In genomic region chr2:223066721-223067120, GRCh38 we compare ENCODE assay signal across 11 cellular contexts. TPM values are rescaled to one million over a fixed set of nuclear protein-coding genes. Genes with fewer than 3 reads are reported as not detected.
"Had no signal": no experiment of that assay in that cellular context is flagged by ENCODE, and none has a peak within 500 bp of the region (broad histone marks: within the 10 kb centered on the region; RNA-seq: fewer than 3 reads in every experiment).

No MANE protein-coding gene starts in this region.

- H3K4me3 Mint-ChIP-seq: GM23338, H9, HFFc6 had no signal

- H3K4me3 ChIP-seq: GM23248, GM23338, HAP-1 had no signal

- H3K4me2 ChIP-seq: GM23338 had no signal

- H3K9me3 Mint-ChIP-seq: GM23338, H9, HFFc6 had no signal

- H3K36me3 ChIP-seq: HAP-1 had no signal

- ATAC-seq: GM23338, HCT116 had no signal

- H3K27ac ChIP-seq: GM23248 had no signal

- DNase-seq: GM23248, GOT3, H7, H9, HCEC 1CT, HFFc6 had no signal

- H3K27ac Mint-ChIP-seq: GM23338, H9, HFFc6 had no signal

- FAIRE-seq: H1, H54 had no signal

- H3K9ac ChIP-seq: GM23248 had no signal

- H3K4me1 ChIP-seq: HAP-1 had no signal

- H2AFZ ChIP-seq: GM23248 had no signal

- H3K9me3 ChIP-seq: HAP-1 had no signal

RNA-seq across cellular contexts. Expression of gene KCNE4, which starts 14.7 kb away (rescaled TPM):
- total RNA-seq: GM23338, H7 had no signal
- polyA plus RNA-seq: GM23338 had no signal
